Comparison of ENCODE assay signal across 24 cellular contexts in the genomic region with DNA sequence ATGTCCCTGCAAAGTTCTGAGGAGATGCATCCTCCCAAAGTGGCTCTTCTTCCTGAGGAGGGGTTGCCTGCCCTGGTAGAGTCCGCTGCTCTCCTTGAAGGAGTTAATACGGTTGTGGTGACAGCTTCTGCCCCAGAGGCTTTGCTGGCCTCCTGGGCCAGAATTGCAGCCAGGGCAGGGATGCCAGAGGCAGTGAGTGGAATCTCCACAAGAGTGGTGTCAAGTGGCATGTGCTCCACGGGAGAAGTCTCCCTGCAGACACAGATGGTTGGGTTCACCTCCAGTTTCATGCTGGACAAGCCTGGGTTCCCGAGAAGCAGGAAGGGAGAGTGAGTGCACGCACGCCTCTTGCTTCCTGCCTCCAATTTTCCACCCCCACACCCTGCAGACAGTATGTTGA.
"Had no signal": no experiment of that assay in that cellular context is flagged by ENCODE, and none has a peak within 500 bp of the region (broad histone marks: within the 10 kb centered on the region; RNA-seq: fewer than 3 reads in every experiment).

No MANE protein-coding gene starts in this region.

- H3K27ac Mint-ChIP-seq: activated B cell treated with CpG ODN at 0.5 μM for 24 hours; activated CD4-positive, alpha-beta T cell treated with anti-CD3 and anti-CD28 coated beads for 36 hours; activated naive CD4-positive, alpha-beta T cell treated with anti-CD3 and anti-CD28 coated beads for 36 hours; activated T-helper 1 cell treated with anti-CD3 and anti-CD28 coated beads, Interleukin-12 subunit alpha, Interleukin-12 subunit beta, Interleukin-2, Interleukin-4 antibody, amounts not matched to agents 30 ng/mL and 10 ng/mL and 1 ng/mL, durations not matched to agents 14 hours and 24 hours and 36 hours; natural killer cell treated with Interleukin-12 subunit alpha and Interleukin-12 subunit beta and Interleukin-15 and Interleukin-18, amount 100 ng/mL, for 72 hours had no signal

- ATAC-seq: activated CD4-positive, alpha-beta T cell treated with anti-CD3 and anti-CD28 coated beads for 36 hours; lower lobe of right lung; natural killer cell treated with Interleukin-12 subunit alpha and Interleukin-12 subunit beta and Interleukin-15 and Interleukin-18, amount 100 ng/mL, for 72 hours had no signal

- H3K9me3 ChIP-seq: lower lobe of right lung, neutrophil, SJSA1, suprapubic skin had no signal

- H3K36me3 Mint-ChIP-seq: natural killer cell treated with Interleukin-12 subunit alpha and Interleukin-12 subunit beta and Interleukin-15 and Interleukin-18, amount 100 ng/mL, for 72 hours had no signal

- H3K4me3 Mint-ChIP-seq: activated B cell treated with CpG ODN at 0.5 μM for 24 hours; activated CD4-positive, alpha-beta T cell treated with anti-CD3 and anti-CD28 coated beads for 36 hours; activated naive CD4-positive, alpha-beta T cell treated with anti-CD3 and anti-CD28 coated beads for 36 hours; activated T-helper 1 cell treated with anti-CD3 and anti-CD28 coated beads, Interleukin-12 subunit alpha, Interleukin-12 subunit beta, Interleukin-2, Interleukin-4 antibody, amounts not matched to agents 30 ng/mL and 10 ng/mL and 1 ng/mL, durations not matched to agents 14 hours and 24 hours and 36 hours; natural killer cell treated with Interleukin-12 subunit alpha and Interleukin-12 subunit beta and Interleukin-15 and Interleukin-18, amount 100 ng/mL, for 72 hours had no signal

- H3K9me3 Mint-ChIP-seq: activated B cell treated with CpG ODN at 0.5 μM for 24 hours; activated naive CD4-positive, alpha-beta T cell treated with anti-CD3 and anti-CD28 coated beads for 36 hours; activated T-helper 1 cell treated with anti-CD3 and anti-CD28 coated beads, Interleukin-12 subunit alpha, Interleukin-12 subunit beta, Interleukin-2, Interleukin-4 antibody, amounts not matched to agents 30 ng/mL and 10 ng/mL and 1 ng/mL, durations not matched to agents 14 hours and 24 hours and 36 hours; natural killer cell treated with Interleukin-12 subunit alpha and Interleukin-12 subunit beta and Interleukin-15 and Interleukin-18, amount 100 ng/mL, for 72 hours had no signal

- H3K27me3 ChIP-seq: hepatocyte, neutrophil, SJSA1, suprapubic skin, tibial nerve had no signal

- H3K4me3 ChIP-seq: hepatocyte, lower lobe of right lung, SJSA1, suprapubic skin, tibial nerve had no signal

- H3K36me3 ChIP-seq: lower lobe of right lung, neutrophil, SJSA1, suprapubic skin, tibial nerve had no signal

- H3K27me3 Mint-ChIP-seq: activated B cell treated with CpG ODN at 0.5 μM for 24 hours; activated CD4-positive, alpha-beta T cell treated with anti-CD3 and anti-CD28 coated beads for 36 hours; natural killer cell treated with Interleukin-12 subunit alpha and Interleukin-12 subunit beta and Interleukin-15 and Interleukin-18, amount 100 ng/mL, for 72 hours had no signal

- DNase-seq: activated B cell treated with CpG ODN at 0.5 μM for 24 hours; activated CD4-positive, alpha-beta T cell treated with anti-CD3 and anti-CD28 coated beads for 36 hours; activated CD4-positive, alpha-beta T cell treated with anti-CD3 and anti-CD28 coated beads, Interleukin-2, amount 50 U/mL, for 4 hours; activated CD8-positive, alpha-beta memory T cell treated with anti-CD3 and anti-CD28 coated beads, Interleukin-2, amount 50 U/mL, for 4 hours; activated effector memory CD4-positive, alpha-beta T cell treated with anti-CD3 and anti-CD28 coated beads, Interleukin-2, amount 50 U/mL, for 16 hours; activated naive CD4-positive, alpha-beta T cell treated with anti-CD3 and anti-CD28 coated beads for 36 hours; activated T-cell treated with anti-CD3 and anti-CD28 coated beads, Interleukin-2, amount 50 U/mL, for 1 hour; amygdala; central memory CD4-positive, alpha-beta T cell; foreskin fibroblast; islet precursor cell; lower lobe of right lung; mesenchymal stem cell; stimulated activated CD4-positive, alpha-beta T cell treated with anti-CD3 and anti-CD28 coated beads, Interleukin-15, amount 100 ng/mL, for 24 hours; stimulated activated CD4-positive, alpha-beta T cell treated with anti-CD3 and anti-CD28 coated beads, Interleukin-2, amount 100 ng/mL, for 24 hours; stimulated activated naive CD4-positive, alpha-beta T cell; T-helper 2 cell had no signal

- H3K27ac ChIP-seq: hepatocyte, lower lobe of right lung, neutrophil, SJSA1, suprapubic skin, tibial nerve had no signal

- H3K4me1 ChIP-seq: lower lobe of right lung, SJSA1, suprapubic skin, tibial nerve had no signal
